In the genomic region with DNA sequence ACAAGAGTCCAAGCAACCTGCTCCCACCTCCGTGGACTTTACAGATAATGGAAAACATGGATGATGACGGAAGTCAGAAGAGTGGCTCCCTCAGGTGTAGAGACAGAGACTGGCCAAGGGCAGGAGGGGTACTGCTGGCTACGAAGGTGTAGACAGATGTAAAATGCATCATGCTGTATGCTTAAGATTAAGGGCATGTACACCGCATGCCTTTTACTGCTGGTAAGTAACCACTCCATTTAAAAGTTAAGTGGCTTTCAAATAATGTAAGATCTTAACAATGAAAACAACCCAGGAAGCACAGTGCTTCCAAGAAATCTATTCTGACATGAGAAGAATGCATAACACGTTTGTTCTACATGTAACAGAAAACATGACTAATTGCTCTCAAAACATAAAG, we compare ENCODE assay signal across 18 cellular contexts.
"Had no signal": no experiment of that assay in that cellular context is flagged by ENCODE, and none has a peak within 500 bp of the region (broad histone marks: within the 10 kb centered on the region; RNA-seq: fewer than 3 reads in every experiment).

No MANE protein-coding gene starts in this region.

- DNase-seq: activated B cell treated with CpG ODN at 0.5 μM for 24 hours; activated CD4-positive, alpha-beta T cell treated with anti-CD3 and anti-CD28 coated beads, Interleukin-2, amount 10 ng/mL, durations not matched to agents 7 days and 5 days; activated gamma-delta T cell; activated T-cell treated with anti-CD3 and anti-CD28 coated beads, Interleukin-2, amount 50 U/mL, for 72 hours; amniotic stem cell; body of pancreas; central memory CD4-positive, alpha-beta T cell; dorsolateral prefrontal cortex; foreskin melanocyte; hypothalamus; islet precursor cell; left colon; right lobe of liver; small intestine; stimulated activated CD4-positive, alpha-beta T cell treated with anti-CD3 and anti-CD28 coated beads, Interleukin-15, amount 100 ng/mL, for 24 hours; stimulated activated CD4-positive, alpha-beta T cell treated with anti-CD3 and anti-CD28 coated beads, Interleukin-2, amount 100 ng/mL, for 48 hours; T-helper 9 cell; uterus had no signal

- ATAC-seq: activated T-cell treated with anti-CD3 and anti-CD28 coated beads, Interleukin-2, amount 50 U/mL, for 72 hours; body of pancreas; left colon; right lobe of liver had no signal
